In genomic region chr1:7042322-7043231, GRCh38 we compare ENCODE assay signal across 8 cellular contexts.
DNase-seq lines count a peak whose midpoint lies in the region; ATAC-seq, FAIRE-seq and TF ChIP-seq lines count a peak whose summit lies in the region.

No MANE protein-coding gene starts in this region.

- H3K4me3 ChIP-seq in fibroblast of the aortic adventitia (ENCODE audit: low read depth, low read length) (no peak overlapping the region), retinal pigment epithelial cell (ENCODE audit: low read length) (no peak overlapping the region)

- DNase-seq in D721Med (ENCODE audit: insufficient read length, low spot score) (no peak), HT-29 (ENCODE audit: low spot score) (peak; percentile 31), RCC 7860 (ENCODE audit: low spot score) (peak; percentile 20), fibroblast of the aortic adventitia (ENCODE audit: low read depth) (peak; percentile 45), retinal pigment epithelial cell (ENCODE audit: low read depth) (peak; percentile 20)

- no peak for ATAC-seq in HG02763 (IDR thresholded peaks at IDR 0.05; ENCODE audit: unreplicated experiment)
- no peak for ATAC-seq in GM19463 (IDR thresholded peaks at IDR 0.05; ENCODE audit: unreplicated experiment)
- ATAC-seq in GM18858 (IDR thresholded peaks at IDR 0.05; ENCODE audit: unreplicated experiment), result no peak

- TF ChIP-seq CTCF in D721Med (IDR thresholded peaks at IDR 0.05; ENCODE audit: insufficient read depth, missing control alignments), result peak; percentile 54
- peak; percentile 50 for TF ChIP-seq CTCF in fibroblast of the aortic adventitia (IDR thresholded peaks at IDR 0.05; ENCODE audit: insufficient read depth, low read length)
- peak; percentile 67 for TF ChIP-seq CTCF in retinal pigment epithelial cell (conservative IDR thresholded peaks at IDR 0.05; ENCODE audit: low read depth, low read length)

- FAIRE-seq in D721Med (lab: Jason Lieb, UNC) (no peak), RCC 7860 (lab: Jason Lieb, UNC) (no peak)
